In genomic region chr3:101814835-101815234, GRCh38 we compare ENCODE assay signal across 15 cellular contexts. TPM values are rescaled to one million over a fixed set of nuclear protein-coding genes. Genes with fewer than 3 reads are reported as not detected.
A peak's percentile ranks its signal among the peaks of the same experiment; 100 is the strongest.
DNase-seq lines count a peak whose midpoint lies in the region; ATAC-seq and TF ChIP-seq lines count a peak whose summit lies in the region.
"Had no signal": no experiment of that assay in that cellular context is flagged by ENCODE, and none has a peak within 500 bp of the region (broad histone marks: within the 10 kb centered on the region; RNA-seq: fewer than 3 reads in every experiment).

No MANE protein-coding gene starts in this region.

- TF ChIP-seq POLR2A in sigmoid colon (IDR thresholded peaks at IDR 0.05) = no peak

- H3K4me3 ChIP-seq in sigmoid colon (no peak overlapping the region), brain microvascular endothelial cell (ENCODE audit: low read depth, low read length) (no peak overlapping the region)
- H3K4me3 ChIP-seq: K562, suprapubic skin had no signal

- H3K36me3 ChIP-seq in sigmoid colon (peaks cover 0 to 13% (median 2%) of the 10 kb centered on the region in 4 donors), brain microvascular endothelial cell (replicated peaks) (peaks cover 5% of the 10 kb centered on the region)

- intact Hi-C loops in left ventricle myocardium superior (cut with micrococcal nuclease) = no loop called here
- intact Hi-C loops in sigmoid colon (cut with DNase I) = no loop called here

- 21 to 46% methylated on average over 3 of the region's 3 CpGs for WGBS in sigmoid colon, 2 donors

- peaks cover 0 to 33% (median 5%) of the 10 kb centered on the region in 4 donors for H3K4me1 ChIP-seq in sigmoid colon

- no peak for TF ChIP-seq EP300 in sigmoid colon (IDR thresholded peaks at IDR 0.05)

- H3K27me3 ChIP-seq in sigmoid colon = no peaks in the 10 kb centered on the region
- no peaks in the 10 kb centered on the region for H3K27me3 ChIP-seq in brain microvascular endothelial cell (replicated peaks)
- H3K27me3 ChIP-seq: suprapubic skin had no signal

- no peaks in the 10 kb centered on the region for H3K9me3 ChIP-seq in sigmoid colon
- H3K9me3 ChIP-seq: SK-N-SH, suprapubic skin had no signal

- no peak for TF ChIP-seq CTCF in sigmoid colon (IDR thresholded peaks at IDR 0.05)
- no peak for TF ChIP-seq CTCF in brain microvascular endothelial cell (IDR thresholded peaks at IDR 0.05; ENCODE audit: low read depth, low read length, missing control alignments)

- ATAC-seq in GM19043 (IDR thresholded peaks at IDR 0.05; ENCODE audit: low read depth, unreplicated experiment) (peak; percentile 40), left ventricle myocardium superior (peak; percentile 83)
- ATAC-seq: K562 had no signal

- DNase-seq in NAMALWA (ENCODE audit: low spot score) (peak; percentile 25), left ventricle myocardium superior (no peak), sigmoid colon (no peak), NCI-H1092 treated with DMSO at 0.1 percent for 48 hours (lab: John Stamatoyannopoulos, UW) (no peak), cerebellum (ENCODE audit: low spot score) (no peak), brain microvascular endothelial cell (no peak)
- DNase-seq: activated CD4-positive, alpha-beta T cell treated with anti-CD3 and anti-CD28 coated beads, Interleukin-2, amount 10 ng/mL, durations not matched to agents 7 days and 5 days; activated effector memory CD4-positive, alpha-beta T cell treated with anti-CD3 and anti-CD28 coated beads, Interleukin-2, amount 50 U/mL, for 16 hours; NCI-H1694; NCI-H82; retina; SK-N-SH had no signal

- in situ Hi-C loops in brain microvascular endothelial cell (cut with HindIII; ENCODE audit: low pct_ligation_motif_present, low sequenced_read_pairs) = loop anchor here (25.0 kb wide), 1 partner anchor 722 kb away; no protein-coding TSS in a partner anchor

- peak overlapping the region in 3 of 4 donors; percentile 13 to 52 (median 35) for H3K27ac ChIP-seq in sigmoid colon
- no peak overlapping the region for H3K27ac ChIP-seq in brain microvascular endothelial cell
- H3K27ac ChIP-seq: suprapubic skin had no signal

RNA-seq across cellular contexts. Expression of gene NFKBIZ, which starts 34.5 kb away (rescaled TPM):
- 15.9 TPM for total RNA-seq in left ventricle myocardium superior
- total RNA-seq in sigmoid colon = 100 to 1,000 TPM in 1 of 4 donors, 10 to 100 TPM in 3; 49.9 to 121 (median 58.1) TPM
- 10 to 100 TPM in 2 of 3 donors, 1 to 10 TPM in 1; 4.2 to 55.0 (median 14.3) TPM for polyA plus RNA-seq in sigmoid colon
- total RNA-seq in cerebellum = 4.0 TPM

RNA-seq across cellular contexts. Expression of gene NXPE3, which starts 35.8 kb away (rescaled TPM):
- total RNA-seq in left ventricle myocardium superior = 48.0 TPM
- 10 to 100 TPM; 11.5 to 15.8 (median 13.2) TPM for total RNA-seq in sigmoid colon
- 1 to 10 TPM in 2 of 3 donors, under 1 TPM in 1; 0.92 to 8.8 (median 1.8) TPM for polyA plus RNA-seq in sigmoid colon
- total RNA-seq in cerebellum = 12.3 TPM
